ENCODE assay signal across 6 cellular contexts in genomic region chr10:64054392-64054791, GRCh38.
"Had no signal": no experiment of that assay in that cellular context is flagged by ENCODE, and none has a peak within 500 bp of the region (broad histone marks: within the 10 kb centered on the region; RNA-seq: fewer than 3 reads in every experiment).

No MANE protein-coding gene starts in this region.

- H3K4me3 ChIP-seq: GM23338, K562 had no signal

- ATAC-seq: GM23338, K562 had no signal

- DNase-seq: H9, HCEC 1CT, IMR-90 had no signal

- H3K4me2 ChIP-seq: GM23338 had no signal

- H3K27ac ChIP-seq: HL-60 had no signal
